ENCODE assay signal across 20 cellular contexts in the genomic region with DNA sequence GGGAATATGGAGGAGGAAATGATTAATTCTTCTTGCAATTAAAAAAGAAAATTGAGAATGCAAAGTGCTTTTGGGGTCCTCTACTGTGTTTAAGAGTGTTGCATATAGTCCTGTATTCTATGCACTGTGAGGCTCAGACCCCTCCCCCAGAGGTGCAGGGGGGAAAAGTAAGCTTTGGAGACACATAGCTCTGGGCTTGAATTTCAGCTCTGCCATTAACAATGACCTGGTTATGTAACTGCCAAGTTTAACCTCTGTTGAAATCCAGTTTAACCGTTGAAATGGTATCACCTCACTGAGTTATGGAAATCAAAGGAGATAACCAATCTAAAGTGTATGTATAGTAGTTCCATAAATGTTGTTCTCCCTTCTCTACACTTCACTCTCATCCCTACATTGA. TPM values are rescaled to one million over a fixed set of nuclear protein-coding genes. Genes with fewer than 3 reads are reported as not detected.
DNase-seq lines count a peak whose midpoint lies in the region; ATAC-seq and TF ChIP-seq lines count a peak whose summit lies in the region.
"Had no signal": no experiment of that assay in that cellular context is flagged by ENCODE, and none has a peak within 500 bp of the region (broad histone marks: within the 10 kb centered on the region; RNA-seq: fewer than 3 reads in every experiment).

No MANE protein-coding gene starts in this region.

- no peak overlapping the region for H3K27ac ChIP-seq in esophagus muscularis mucosa (replicated peaks in 1 of 4)
- H3K27ac ChIP-seq: 22Rv1, A549, BLaER1 had no signal

- WGBS in esophagus muscularis mucosa: 87% methylated on average over 1 of the region's 1 CpG

- no peaks in the 10 kb centered on the region for H3K27me3 ChIP-seq in esophagus muscularis mucosa
- H3K27me3 ChIP-seq: BE2C, BLaER1 had no signal

- no peak for TF ChIP-seq CTCF in esophagus muscularis mucosa (IDR thresholded peaks at IDR 0.05)

- no peaks in the 10 kb centered on the region for H3K9me3 ChIP-seq in esophagus muscularis mucosa
- H3K9me3 ChIP-seq: A549, BE2C, BLaER1 had no signal

- peak; percentile 61 for ATAC-seq in left lobe of liver
- ATAC-seq: A549 had no signal

- H3K4me1 ChIP-seq in esophagus muscularis mucosa: no peaks in the 10 kb centered on the region
- H3K4me1 ChIP-seq: A549 had no signal

- TF ChIP-seq EP300 in esophagus muscularis mucosa (IDR thresholded peaks at IDR 0.05): no peak

- H3K4me3 ChIP-seq in esophagus muscularis mucosa: no peak overlapping the region
- H3K4me3 ChIP-seq: A549, BLaER1 had no signal

- H3K36me3 ChIP-seq in esophagus muscularis mucosa: no peaks in the 10 kb centered on the region
- H3K36me3 ChIP-seq: BE2C, BLaER1 had no signal

- no peak for TF ChIP-seq POLR2A in esophagus muscularis mucosa (IDR thresholded peaks at IDR 0.05; ENCODE audit: low read depth)

- peak; percentile 96 to 97 for DNase-seq in NCI-H526 (lab: John Stamatoyannopoulos, UW)
- peak; percentile 31 for DNase-seq in esophagus muscularis mucosa (ENCODE audit: extremely low spot score)
- no peak for DNase-seq in left lobe of liver (ENCODE audit: low spot score)
- DNase-seq in NAMALWA (ENCODE audit: low spot score): no peak
- no peak for DNase-seq in NCI-H2081 treated with DMSO at 0.1 percent for 48 hours (lab: John Stamatoyannopoulos, UW)
- DNase-seq in DMS53 treated with DMSO at 0.1 percent for 48 hours (lab: John Stamatoyannopoulos, UW; ENCODE audit: unreplicated experiment): no peak
- DNase-seq: BE2C; C1 segment of cervical spinal cord; CD4-positive, alpha-beta memory T cell; CD4-positive, CD25-positive, alpha-beta regulatory T cell; CD8-positive, alpha-beta memory T cell; COR-L47; DMS 273 treated with DMSO at 0.1 percent for 48 hours; DMS153; DMS53; DMS79 treated with DMSO at 0.1 percent for 48 hours; GF-D8 had no signal

- intact Hi-C loops in esophagus muscularis mucosa (cut with DNase I): no loop called here

RNA-seq across cellular contexts. Expression of a gene that starts 56.9 kb away (rescaled TPM):
- 10 to 100 TPM; 59.8 to 88.5 (median 78.8) TPM for total RNA-seq in esophagus muscularis mucosa
- total RNA-seq in left lobe of liver: 27.0 TPM

RNA-seq across cellular contexts. Expression of a gene that starts 57.5 kb away (rescaled TPM):
- total RNA-seq in esophagus muscularis mucosa (1 to 10 TPM; 2.5 to 5.7 (median 4.3) TPM), left lobe of liver (1.4 TPM)

Comparison
In these comparisons a context has a peak if more than half of its experiments do, and no peak if none do; other contexts are left out.
1. DNase-seq: peak in NCI-H526 (2 of 2) and esophagus muscularis mucosa (single experiment); none in left lobe of liver (single experiment), NAMALWA (single experiment), NCI-H2081 treated with DMSO at 0.1 percent for 48 hours (single experiment) and DMS53 treated with DMSO at 0.1 percent for 48 hours (single experiment).